ENCODE assay signal across 11 cellular contexts in genomic region chr2:239296020-239296932, GRCh38.
DNase-seq lines count a peak whose midpoint lies in the region; ATAC-seq, FAIRE-seq and TF ChIP-seq lines count a peak whose summit lies in the region.
"Had no signal": no experiment of that assay in that cellular context is flagged by ENCODE, and none has a peak within 500 bp of the region (broad histone marks: within the 10 kb centered on the region; RNA-seq: fewer than 3 reads in every experiment).

No MANE protein-coding gene starts in this region.

- no peak for DNase-seq in CD8-positive, alpha-beta T cell
- peak in 2 of 3 donors; percentile 71 to 77 for DNase-seq in Peyer's patch
- peak; percentile 25 for DNase-seq in glomerular visceral epithelial cell (ENCODE audit: extremely low spot score)
- DNase-seq in pancreas, result peak in 1 of 6 donors; percentile 35
- no peak for DNase-seq in D341Med (ENCODE audit: low spot score)
- no peak for DNase-seq in GM10248 (ENCODE audit: extremely low spot score)
- DNase-seq in NCI-H1694 (lab: John Stamatoyannopoulos, UW), result no peak
- DNase-seq: effector CD4-positive, alpha-beta T cell; OCI-M1 had no signal

- peak overlapping the region; percentile 53 for H3K27ac ChIP-seq in CD8-positive, alpha-beta T cell (ENCODE audit: low read depth, low read length)
- H3K27ac ChIP-seq in Peyer's patch (peak overlapping the region in 3 of 4 donors; percentile 3 to 38 (median 34)), pancreas (peak overlapping the region in 3 of 4 donors; percentile 22 to 33 (median 24))
- H3K27ac ChIP-seq: vagina had no signal

- intact Hi-C loops in CD8-positive, alpha-beta T cell (cut with DNase I, micrococcal nuclease), result no loop called here
- intact Hi-C loops in pancreas (cut with DNase I), result no loop called here

- H3K27me3 Mint-ChIP-seq in CD8-positive, alpha-beta T cell (ENCODE audit: low read depth), result no peaks in the 10 kb centered on the region

- WGBS in pancreas, 2 donors, result 20 to 25% methylated on average over 19 of the region's 19 CpGs

- peak overlapping the region; percentile 53 for H3K4me3 ChIP-seq in CD8-positive, alpha-beta T cell (ENCODE audit: low read depth, low read length)
- H3K4me3 ChIP-seq in Peyer's patch (peak overlapping the region in 1 of 4 donors; percentile 17), pancreas (no peak overlapping the region)
- H3K4me3 ChIP-seq: vagina had no signal

- no peaks in the 10 kb centered on the region for H3K36me3 ChIP-seq in CD8-positive, alpha-beta T cell (ENCODE audit: insufficient read depth, low read length)
- no peaks in the 10 kb centered on the region for H3K36me3 ChIP-seq in Peyer's patch
- H3K36me3 ChIP-seq in pancreas, result no peaks in the 10 kb centered on the region
- H3K36me3 ChIP-seq: vagina had no signal

- POLR2A ChIA-PET in CD8-positive, alpha-beta T cell (lab: Charles Lee), result interaction anchor here (0.8 to 2.6 kb wide), 10 partner anchors 8 to 105 kb away, joined by 3 to 13 read pairs (median 4); partner anchors contain the start of gene HDAC4
- POLR2A ChIA-PET in GM10248 (lab: Yijun Ruan, JAX), result no interaction called here

- H3K27me3 ChIP-seq in CD8-positive, alpha-beta T cell (ENCODE audit: insufficient read depth, low read length), result no peaks in the 10 kb centered on the region
- H3K27me3 ChIP-seq in Peyer's patch, result no peaks in the 10 kb centered on the region
- H3K27me3 ChIP-seq in pancreas, result no peaks in the 10 kb centered on the region
- H3K27me3 ChIP-seq: vagina had no signal

- H3K9me3 Mint-ChIP-seq in CD8-positive, alpha-beta T cell, result no peaks in the 10 kb centered on the region

- CTCF ChIA-PET in CD8-positive, alpha-beta T cell (lab: Charles Lee), result interaction anchor here (1.1 to 3.7 kb wide), 7 partner anchors 10 to 85 kb away, joined by 3 to 26 read pairs (median 5); no protein-coding TSS in a partner anchor
- CTCF ChIA-PET in GM10248 (lab: Yijun Ruan, JAX), result interaction anchor here (0.9 to 2.1 kb wide), 4 partner anchors 8 to 126 kb away, joined by 3 to 5 read pairs (median 3); no protein-coding TSS in a partner anchor

- TF ChIP-seq POLR2A in Peyer's patch (IDR thresholded peaks at IDR 0.05), result no peak

- H3K4me3 Mint-ChIP-seq in CD8-positive, alpha-beta T cell, result peak overlapping the region; percentile 82

- H3K4me1 Mint-ChIP-seq in CD8-positive, alpha-beta T cell (ENCODE audit: low read depth), result peaks cover 69% of the 10 kb centered on the region

- peak overlapping the region; percentile 95 for H3K27ac Mint-ChIP-seq in CD8-positive, alpha-beta T cell

- no peak for TF ChIP-seq CTCF in CD8-positive, alpha-beta T cell (IDR thresholded peaks at IDR 0.05)
- TF ChIP-seq CTCF in Peyer's patch (IDR thresholded peaks at IDR 0.05) (no peak), pancreas (IDR thresholded peaks at IDR 0.05) (no peak), GM10248 (IDR thresholded peaks at IDR 0.05; ENCODE audit: control extremely low read depth, extremely low read depth, low read depth, missing control alignments) (no peak)

- no peaks in the 10 kb centered on the region for H3K36me3 Mint-ChIP-seq in CD8-positive, alpha-beta T cell

- no peak for ATAC-seq in CD8-positive, alpha-beta T cell
- ATAC-seq in pancreas, result peak; percentile 44 to 70 (median 60)
- no peak for ATAC-seq in HG02642 (IDR thresholded peaks at IDR 0.05; ENCODE audit: poor library complexity, unreplicated experiment)

- peaks cover 69% of the 10 kb centered on the region for H3K4me1 ChIP-seq in CD8-positive, alpha-beta T cell (ENCODE audit: insufficient read depth, low read length)
- H3K4me1 ChIP-seq in Peyer's patch (peaks cover 3 to 80% (median 10%) of the 10 kb centered on the region in 4 donors), pancreas (peaks cover 31 to 43% (median 38%) of the 10 kb centered on the region in 3 donors)

- FAIRE-seq in pancreas (lab: Jason Lieb, UNC), result no peak

- H3K9me3 ChIP-seq in CD8-positive, alpha-beta T cell (ENCODE audit: low read length), result no peaks in the 10 kb centered on the region
- H3K9me3 ChIP-seq in Peyer's patch, result no peaks in the 10 kb centered on the region
- no peaks in the 10 kb centered on the region for H3K9me3 ChIP-seq in pancreas
- H3K9me3 ChIP-seq: vagina had no signal

Comparison
In these comparisons a context has a peak if more than half of its experiments do, and no peak if none do; other contexts are left out.
1. ATAC-seq: peak in pancreas (4 of 4); none in CD8-positive, alpha-beta T cell (single experiment) and HG02642 (single experiment).
2. DNase-seq: peak in Peyer's patch (2 of 3) and glomerular visceral epithelial cell (single experiment); none in CD8-positive, alpha-beta T cell (0 of 7), D341Med (single experiment), GM10248 (single experiment) and NCI-H1694 (single experiment).
3. Peak in every context shown above with its lines, with median percentiles within 50 percentile points of each other: H3K27ac ChIP-seq.